Comparison of ENCODE assay signal across 17 cellular contexts in the genomic region with DNA sequence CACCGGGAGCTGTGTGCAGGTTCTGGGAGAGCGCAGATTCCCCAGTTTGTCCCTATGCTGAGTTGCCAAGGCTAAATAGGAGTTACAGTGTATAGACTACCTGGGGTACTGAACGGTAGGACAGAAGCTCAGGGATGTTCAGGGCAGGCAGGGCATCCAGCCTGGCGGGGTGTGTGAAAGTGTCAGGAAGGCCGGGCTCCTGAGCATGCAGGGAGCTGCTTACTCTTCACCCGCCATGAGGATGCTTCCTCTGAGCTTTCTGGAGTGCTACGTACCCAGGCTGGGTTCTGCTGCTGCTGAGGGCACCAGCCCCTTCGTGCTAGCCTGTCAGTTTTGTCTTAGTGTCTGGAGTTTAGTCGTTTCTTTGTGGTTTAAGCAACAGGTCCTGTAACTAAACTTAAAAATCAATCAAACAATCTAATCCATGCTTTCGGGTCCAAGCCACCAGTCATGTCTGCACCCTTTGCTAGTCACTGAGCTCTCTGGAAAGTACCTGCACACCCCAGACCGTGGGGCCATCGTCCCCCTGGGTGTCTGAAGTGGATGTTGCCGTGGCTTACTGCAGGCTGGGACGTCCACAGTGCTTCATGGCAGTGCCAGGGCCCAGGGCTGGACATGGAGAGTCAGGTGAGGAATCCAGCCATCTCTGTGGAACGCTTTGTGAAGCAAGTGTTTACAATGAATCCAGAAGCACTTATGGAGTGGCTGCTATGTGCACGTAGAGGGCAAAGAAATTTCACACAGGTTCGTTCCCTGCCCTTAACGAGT.
DNase-seq lines count a peak whose midpoint lies in the region; FAIRE-seq and TF ChIP-seq lines count a peak whose summit lies in the region.
"Had no signal": no experiment of that assay in that cellular context is flagged by ENCODE, and none has a peak within 500 bp of the region (broad histone marks: within the 10 kb centered on the region; RNA-seq: fewer than 3 reads in every experiment).

No MANE protein-coding gene starts in this region.

- no peak for TF ChIP-seq RAD21 in H1 (IDR thresholded peaks at IDR 0.05 in 1 of 2, conservative IDR thresholded peaks at IDR 0.05 in 1 of 2; ENCODE audit: low read depth in 2 of 2, low read length in 2 of 2)

- CTCF ChIA-PET in H1 (lab: Charles Lee; ENCODE audit: partially characterized antibody): interaction anchor here (1.2 kb wide), 1 partner anchor 9 kb away, joined by 5 read pairs; no protein-coding TSS in a partner anchor
- CTCF ChIA-PET in activated CD4-positive, alpha-beta memory T cell treated with anti-CD3 and anti-CD28 coated beads, Interleukin-2, amount 10 ng/mL, durations not matched to agents 7 days and 5 days (lab: Charles Lee): no interaction called here

- no peaks in the 10 kb centered on the region for H3K9me3 ChIP-seq in H1 (ENCODE audit: insufficient read depth in 2 of 2, low read depth in 1 of 2, low read length in 1 of 2)
- no peaks in the 10 kb centered on the region for H3K9me3 ChIP-seq in vagina
- H3K9me3 ChIP-seq: BLaER1 had no signal

- DNase-seq in NCI-H510A treated with DMSO at 0.1 percent for 48 hours (lab: John Stamatoyannopoulos, UW) (peak; percentile 40), NCI-H510A (lab: John Stamatoyannopoulos, UW) (no peak), H1 (ENCODE audit: low read depth in 1 of 2, low spot score in 2 of 2) (no peak), posterior vena cava (ENCODE audit: low spot score) (peak; percentile 62), vagina (ENCODE audit: extremely low spot score in 2 of 2) (peak; percentile 40 to 85), activated gamma-delta T cell treated with Interleukin-2 at 50 U/mL for 16 hours (no peak), NCI-H1105 (lab: John Stamatoyannopoulos, UW) (no peak)
- no peak for DNase-seq in activated CD4-positive, alpha-beta memory T cell treated with anti-CD3 and anti-CD28 coated beads, Interleukin-2, amount 10 ng/mL, durations not matched to agents 7 days and 5 days
- DNase-seq: CD4-positive, alpha-beta memory T cell; H7; NCI-H1092 treated with DMSO at 0.1 percent for 48 hours; NCI-H226; NCI-H526 treated with DMSO at 0.1 percent for 48 hours; SW 1271 had no signal

- H3K79me2 ChIP-seq in H1 (ENCODE audit: control insufficient read depth in 1 of 2, insufficient read depth in 2 of 2, low read length in 2 of 2): no peaks in the 10 kb centered on the region

- no peak for TF ChIP-seq CTCF in H1 (IDR thresholded peaks at IDR 0.05; ENCODE audit: control extremely low read depth in 1 of 3, insufficient read depth in 1 of 3, low read depth in 1 of 3, low read length in 3 of 3)
- TF ChIP-seq CTCF in vagina (IDR thresholded peaks at IDR 0.05): no peak

- H3K9ac ChIP-seq in H1 (replicated peaks in 1 of 4; ENCODE audit: extremely low read depth in 1 of 4, low read depth in 3 of 4, low read length in 3 of 4): no peak overlapping the region
- H3K9ac ChIP-seq: BLaER1 had no signal

- no peak overlapping the region for H3K4me3 Mint-ChIP-seq in activated CD4-positive, alpha-beta memory T cell treated with anti-CD3 and anti-CD28 coated beads, Interleukin-2, amount 10 ng/mL, durations not matched to agents 7 days and 5 days
- H3K4me3 Mint-ChIP-seq: CD4-positive, alpha-beta memory T cell had no signal

- H3K56ac ChIP-seq in H1 (replicated peaks; ENCODE audit: insufficient read length, low read depth, low read length): no peak overlapping the region

- no peaks in the 10 kb centered on the region for H3K23me2 ChIP-seq in H1 (ENCODE audit: low read depth, low read length)

- H4K91ac ChIP-seq in H1 (replicated peaks; ENCODE audit: insufficient read length, low read length): peak overlapping the region; percentile 83

- no peaks in the 10 kb centered on the region for H3K79me1 ChIP-seq in H1 (ENCODE audit: low read depth, low read length)

- H3K14ac ChIP-seq in H1 (ENCODE audit: insufficient read length): no peak overlapping the region

- H3K27me3 ChIP-seq in H1 (replicated peaks in 1 of 4; ENCODE audit: control insufficient read depth in 3 of 4, extremely low read depth in 1 of 4, insufficient read depth in 3 of 4, low read length in 3 of 4): no peaks in the 10 kb centered on the region
- no peaks in the 10 kb centered on the region for H3K27me3 ChIP-seq in vagina
- H3K27me3 ChIP-seq: BLaER1 had no signal

- H2BK120ac ChIP-seq in H1 (replicated peaks; ENCODE audit: low read depth, low read length): no peak overlapping the region

- H3K9me3 Mint-ChIP-seq in activated CD4-positive, alpha-beta memory T cell treated with anti-CD3 and anti-CD28 coated beads, Interleukin-2, amount 10 ng/mL, durations not matched to agents 7 days and 5 days: no peaks in the 10 kb centered on the region
- H3K9me3 Mint-ChIP-seq: CD4-positive, alpha-beta memory T cell had no signal

- H3K4me1 Mint-ChIP-seq in activated CD4-positive, alpha-beta memory T cell treated with anti-CD3 and anti-CD28 coated beads, Interleukin-2, amount 10 ng/mL, durations not matched to agents 7 days and 5 days: peaks cover 2% of the 10 kb centered on the region

- H3K36me3 ChIP-seq in H1 (ENCODE audit: control insufficient read depth in 2 of 4, insufficient read depth in 4 of 4, low read length in 3 of 4) (no peaks in the 10 kb centered on the region), vagina (no peaks in the 10 kb centered on the region)
- H3K36me3 ChIP-seq: BLaER1 had no signal

- no peaks in the 10 kb centered on the region for H4K20me1 ChIP-seq in H1 (replicated peaks in 1 of 2; ENCODE audit: control insufficient read depth in 1 of 2, insufficient read depth in 2 of 2, low read length in 2 of 2)
- H4K20me1 ChIP-seq: BLaER1 had no signal

- H3K4me2 ChIP-seq in H1 (ENCODE audit: insufficient read depth in 1 of 2, low read depth in 2 of 2, low read length in 2 of 2): no peak overlapping the region
- H3K4me2 ChIP-seq: BLaER1 had no signal

- H3K27me3 Mint-ChIP-seq in activated CD4-positive, alpha-beta memory T cell treated with anti-CD3 and anti-CD28 coated beads, Interleukin-2, amount 10 ng/mL, durations not matched to agents 7 days and 5 days: peaks cover 2% of the 10 kb centered on the region
- H3K27me3 Mint-ChIP-seq: CD4-positive, alpha-beta memory T cell had no signal

- no peak overlapping the region for H3K23ac ChIP-seq in H1 (ENCODE audit: insufficient read length)

- intact Hi-C loops in posterior vena cava (cut with DNase I): no loop called here
- intact Hi-C loops in vagina (cut with DNase I): loop anchor here (10.0 kb wide), 1 partner anchor 62 kb away; no protein-coding TSS in a partner anchor

- POLR2A ChIA-PET in H1 (lab: Charles Lee; ENCODE audit: partially characterized antibody): no interaction called here
- POLR2A ChIA-PET in activated CD4-positive, alpha-beta memory T cell treated with anti-CD3 and anti-CD28 coated beads, Interleukin-2, amount 10 ng/mL, durations not matched to agents 7 days and 5 days (lab: Charles Lee): no interaction called here

- H2BK12ac ChIP-seq in H1 (ENCODE audit: low read depth, low read length): peak overlapping the region; percentile 52; the same call in 1 of the 2 replicates

- H3K36me3 Mint-ChIP-seq in activated CD4-positive, alpha-beta memory T cell treated with anti-CD3 and anti-CD28 coated beads, Interleukin-2, amount 10 ng/mL, durations not matched to agents 7 days and 5 days (ENCODE audit: low read depth): no peaks in the 10 kb centered on the region
- H3K36me3 Mint-ChIP-seq: CD4-positive, alpha-beta memory T cell had no signal

- H2BK5ac ChIP-seq in H1 (ENCODE audit: low read depth, low read length): no peak overlapping the region

- H3K27ac ChIP-seq in H1 (ENCODE audit: low read depth, low read length) (no peak overlapping the region), vagina (no peak overlapping the region)
- H3K27ac ChIP-seq: BLaER1 had no signal

- TF ChIP-seq POLR2A in H1 (IDR thresholded peaks at IDR 0.05; ENCODE audit: control extremely low read depth in 1 of 2, low read depth in 2 of 2, low read length in 2 of 2): no peak
- TF ChIP-seq POLR2A in vagina (IDR thresholded peaks at IDR 0.05): no peak

- WGBS in H1 (ENCODE audit: extremely low coverage in 1 of 2, insufficient coverage in 1 of 2, insufficient read length in 1 of 2, insufficient replicate concordance in 2 of 2, low coverage in 1 of 2, low lambda C conversion rate in 2 of 2, missing lambda C conversion rate in 1 of 2), 2 experiments: 90% methylated on average over 18 of the region's 18 CpGs; no CpG with 5 or more reads in 1 of the 2 experiments

- H3K27ac Mint-ChIP-seq in activated CD4-positive, alpha-beta memory T cell treated with anti-CD3 and anti-CD28 coated beads, Interleukin-2, amount 10 ng/mL, durations not matched to agents 7 days and 5 days: no peak overlapping the region

- no peak overlapping the region for H2BK15ac ChIP-seq in H1 (ENCODE audit: low read length)

- FAIRE-seq in H1 (lab: Jason Lieb, UNC): no peak
- FAIRE-seq: A204.1, RCC 7860 had no signal

- no peak overlapping the region for H3K4me3 ChIP-seq in H1 (ENCODE audit: extremely low read depth in 1 of 4, insufficient read depth in 2 of 4, low read depth in 3 of 4, low read length in 4 of 4)
- H3K4me3 ChIP-seq in vagina: no peak overlapping the region
- H3K4me3 ChIP-seq: BLaER1 had no signal

- H2AK5ac ChIP-seq in H1 (ENCODE audit: low read depth, low read length): 0 out of 2 replicates have a peak overlapping the region, but pooled peaks have one; percentile 11

- H2AFZ ChIP-seq in H1 (ENCODE audit: low read length): no peak overlapping the region

- H3K4me1 ChIP-seq in H1 (replicated peaks in 1 of 4; ENCODE audit: control insufficient read depth in 3 of 4, insufficient read depth in 4 of 4, low read length in 3 of 4): peaks cover 0 to 10% (median 7%) of the 10 kb centered on the region in 4 experiments; a peak in 6 of 7 replicates
- peaks cover 4% of the 10 kb centered on the region for H3K4me1 ChIP-seq in vagina

- H3K4ac ChIP-seq in H1 (replicated peaks; ENCODE audit: insufficient read length, low read depth, low read length): no peak overlapping the region

- no peak overlapping the region for H3K18ac ChIP-seq in H1 (ENCODE audit: extremely low read depth, low read length)

- no peak for TF ChIP-seq EP300 in H1 (IDR thresholded peaks at IDR 0.05; ENCODE audit: borderline replicate concordance in 1 of 2, low read depth in 2 of 2, low read length in 2 of 2)

- H4K5ac ChIP-seq in H1 (ENCODE audit: insufficient read length, low read depth, low read length): no peak overlapping the region

- H4K8ac ChIP-seq in H1 (ENCODE audit: extremely low read depth, insufficient read depth, low read length): no peak overlapping the region; the same call in 1 of the 2 replicates

- H2BK20ac ChIP-seq in H1 (ENCODE audit: low read length): peak overlapping the region; percentile 34; the same call in 1 of the 2 replicates

TF ChIP-seq in H1, 55 proteins besides CTCF, POLR2A, EP300 and RAD21 (continues in another document):
- TF ChIP-seq SAP30 (IDR thresholded peaks at IDR 0.05; ENCODE audit: insufficient read depth, insufficient replicate concordance, low read length): no peak
- TF ChIP-seq FOSL1 (IDR thresholded peaks at IDR 0.05; ENCODE audit: insufficient read depth, low read depth, low read length): no peak
- TF ChIP-seq EZH2 (IDR thresholded peaks at IDR 0.05; ENCODE audit: low read depth, low read length, severe bottlenecking): no peak
- no peak for TF ChIP-seq TCF12 (IDR thresholded peaks at IDR 0.05; ENCODE audit: low read depth, low read length)

Comparison
In these comparisons a context has a peak if more than half of its experiments do, and no peak if none do; other contexts are left out.
1. DNase-seq: peak in NCI-H510A treated with DMSO at 0.1 percent for 48 hours (single experiment), posterior vena cava (single experiment) and vagina (2 of 2); none in NCI-H510A (single experiment), H1 (0 of 2), activated CD4-positive, alpha-beta memory T cell treated with anti-CD3 and anti-CD28 coated beads, Interleukin-2, amount 10 ng/mL, durations not matched to agents 7 days and 5 days (single experiment), activated gamma-delta T cell treated with Interleukin-2 at 50 U/mL for 16 hours (single experiment) and NCI-H1105 (single experiment).